ENCODE assay signal across 28 cellular contexts in genomic region chr14:75504411-75504810, GRCh38. TPM values are rescaled to one million over a fixed set of nuclear protein-coding genes. Genes with fewer than 3 reads are reported as not detected.
"Had no signal": no experiment of that assay in that cellular context is flagged by ENCODE, and none has a peak within 500 bp of the region (broad histone marks: within the 10 kb centered on the region; RNA-seq: fewer than 3 reads in every experiment).

No MANE protein-coding gene starts in this region.

- H3K36me3 ChIP-seq: colonic mucosa, gastroesophageal sphincter, heart left ventricle, left lung, lower lobe of right lung had no signal

- H3K27me3 ChIP-seq: colonic mucosa, gastroesophageal sphincter, heart left ventricle, hepatocyte, left lung had no signal

- H3K27me3 Mint-ChIP-seq: dendritic cell treated with granulocyte-macrophage colony-stimulating factor and Interleukin-4, amounts not matched to agents 40 ng/mL and 50 ng/mL, for 4 days; effector memory CD8-positive, alpha-beta T cell had no signal

- H3K9me3 ChIP-seq: colonic mucosa had no signal

- H3K4me1 Mint-ChIP-seq: endodermal cell, immature natural killer cell, mesothelial cell of epicardium, naive B cell had no signal

- H3K36me3 Mint-ChIP-seq: mesothelial cell of epicardium had no signal

- H3K27ac Mint-ChIP-seq: dendritic cell treated with granulocyte-macrophage colony-stimulating factor and Interleukin-4, amounts not matched to agents 40 ng/mL and 50 ng/mL, for 4 days; effector memory CD8-positive, alpha-beta T cell; endodermal cell; mesothelial cell of epicardium; naive B cell had no signal

- H3K4me1 ChIP-seq: colonic mucosa, foreskin keratinocyte, gastroesophageal sphincter, heart left ventricle, left lung, lower lobe of right lung had no signal

- FAIRE-seq: endometrium had no signal

- H3K4me3 ChIP-seq: colonic mucosa, gastroesophageal sphincter, heart left ventricle, hepatocyte, left lung, lower lobe of right lung, mucosa of descending colon had no signal

- H3K4me3 Mint-ChIP-seq: dendritic cell treated with granulocyte-macrophage colony-stimulating factor and Interleukin-4, amounts not matched to agents 40 ng/mL and 50 ng/mL, for 4 days; effector memory CD8-positive, alpha-beta T cell; endodermal cell; immature natural killer cell; mesothelial cell of epicardium; naive B cell had no signal

- H3K27ac ChIP-seq: colonic mucosa, epithelial cell of prostate, foreskin keratinocyte, gastroesophageal sphincter, heart left ventricle, hepatocyte, left lung, lower lobe of right lung had no signal

- DNase-seq: colonic mucosa; cortex of kidney; effector CD8-positive, alpha-beta T cell; effector memory CD8-positive, alpha-beta T cell; endodermal cell; erythroblast; foreskin keratinocyte; heart left ventricle; hypothalamus; immature natural killer cell; islet precursor cell; kidney; kidney glomerular epithelial cell; left lung; left ventricle myocardium superior; lower lobe of right lung; mesenchymal stem cell; mucosa of descending colon; naive B cell had no signal

- ATAC-seq: effector memory CD8-positive, alpha-beta T cell; esophagus mucosa; foreskin keratinocyte; gastroesophageal sphincter; heart left ventricle; left lung; left ventricle myocardium superior; lower lobe of right lung; mucosa of descending colon had no signal

RNA-seq across cellular contexts. Expression of gene BATF, which starts 17.9 kb away (rescaled TPM):
- total RNA-seq: endodermal cell, fibroblast of villous mesenchyme, foreskin keratinocyte, hepatocyte, myocyte had no signal
